In genomic region chr3:53005338-53005737, GRCh38 we compare ENCODE assay signal across 20 cellular contexts.
DNase-seq lines count a peak whose midpoint lies in the region; ATAC-seq, FAIRE-seq and TF ChIP-seq lines count a peak whose summit lies in the region.
"Had no signal": no experiment of that assay in that cellular context is flagged by ENCODE, and none has a peak within 500 bp of the region (broad histone marks: within the 10 kb centered on the region; RNA-seq: fewer than 3 reads in every experiment).

No MANE protein-coding gene starts in this region.

- H3K27ac Mint-ChIP-seq in memory B cell = peak overlapping the region; percentile 78
- peak overlapping the region; percentile 23 for H3K27ac Mint-ChIP-seq in stimulated activated effector memory CD8-positive, alpha-beta T cell treated with anti-CD3 and anti-CD28 coated beads, Interleukin-12 subunit alpha, Interleukin-12 subunit beta, amount 100 ng/mL, for 72 hours
- H3K27ac Mint-ChIP-seq: CD14-positive monocyte; CD8-positive, alpha-beta T cell; HFFc6 had no signal

- peak; percentile 14 for FAIRE-seq in GM19239 (lab: Jason Lieb, UNC)
- FAIRE-seq: A549, D721Med, G401.6, GM12891, H1 had no signal

- TF ChIP-seq CTCF in VCaP (conservative IDR thresholded peaks at IDR 0.05) = no peak

- peaks cover 21% of the 10 kb centered on the region for H3K4me1 Mint-ChIP-seq in memory B cell
- peaks cover 23% of the 10 kb centered on the region for H3K4me1 Mint-ChIP-seq in stimulated activated effector memory CD8-positive, alpha-beta T cell treated with anti-CD3 and anti-CD28 coated beads, Interleukin-12 subunit alpha, Interleukin-12 subunit beta, amount 100 ng/mL, for 72 hours

- no peak for DNase-seq in GM19239 (ENCODE audit: insufficient read length, low spot score)
- DNase-seq in memory B cell (ENCODE audit: low spot score in 2 of 2) = no peak
- no peak for DNase-seq in stimulated activated effector memory CD8-positive, alpha-beta T cell treated with anti-CD3 and anti-CD28 coated beads, Interleukin-12 subunit alpha, Interleukin-12 subunit beta, amount 100 ng/mL, for 72 hours (ENCODE audit: low spot score in 2 of 2)
- DNase-seq in NCI-H187 (lab: John Stamatoyannopoulos, UW) = no peak
- DNase-seq: BE2C; CD8-positive, alpha-beta T cell; COR-L47; DMS153; DMS79 treated with DMSO at 0.1 percent for 48 hours; EL; HFFc6 had no signal

- H3K9me3 Mint-ChIP-seq in memory B cell = no peaks in the 10 kb centered on the region
- H3K9me3 Mint-ChIP-seq in stimulated activated effector memory CD8-positive, alpha-beta T cell treated with anti-CD3 and anti-CD28 coated beads, Interleukin-12 subunit alpha, Interleukin-12 subunit beta, amount 100 ng/mL, for 72 hours = no peaks in the 10 kb centered on the region
- H3K9me3 Mint-ChIP-seq: CD8-positive, alpha-beta T cell; HFFc6 had no signal

- H3K4me3 Mint-ChIP-seq in memory B cell = no peak overlapping the region
- H3K4me3 Mint-ChIP-seq in stimulated activated effector memory CD8-positive, alpha-beta T cell treated with anti-CD3 and anti-CD28 coated beads, Interleukin-12 subunit alpha, Interleukin-12 subunit beta, amount 100 ng/mL, for 72 hours = no peak overlapping the region
- H3K4me3 Mint-ChIP-seq: CD14-positive monocyte; CD8-positive, alpha-beta T cell; HFFc6 had no signal

- no peaks in the 10 kb centered on the region for H3K27me3 Mint-ChIP-seq in memory B cell

- peaks cover 6% of the 10 kb centered on the region for H3K36me3 Mint-ChIP-seq in memory B cell
- H3K36me3 Mint-ChIP-seq in stimulated activated effector memory CD8-positive, alpha-beta T cell treated with anti-CD3 and anti-CD28 coated beads, Interleukin-12 subunit alpha, Interleukin-12 subunit beta, amount 100 ng/mL, for 72 hours = no peaks in the 10 kb centered on the region
- H3K36me3 Mint-ChIP-seq: CD14-positive monocyte had no signal

- no peak for ATAC-seq in memory B cell (ENCODE audit: low read depth)
- ATAC-seq in stimulated activated effector memory CD8-positive, alpha-beta T cell treated with anti-CD3 and anti-CD28 coated beads, Interleukin-12 subunit alpha, Interleukin-12 subunit beta, amount 100 ng/mL, for 72 hours = no peak
- no peak for ATAC-seq in HG02610 (IDR thresholded peaks at IDR 0.05; ENCODE audit: unreplicated experiment)
- no peak for ATAC-seq in HG02588 (IDR thresholded peaks at IDR 0.05; ENCODE audit: unreplicated experiment)
- ATAC-seq: A549; CD8-positive, alpha-beta T cell had no signal

- H3K27ac ChIP-seq in VCaP = peak overlapping the region; percentile 55
- H3K27ac ChIP-seq: A549 had no signal
